ENCODE assay signal across 2 cellular contexts in the genomic region with DNA sequence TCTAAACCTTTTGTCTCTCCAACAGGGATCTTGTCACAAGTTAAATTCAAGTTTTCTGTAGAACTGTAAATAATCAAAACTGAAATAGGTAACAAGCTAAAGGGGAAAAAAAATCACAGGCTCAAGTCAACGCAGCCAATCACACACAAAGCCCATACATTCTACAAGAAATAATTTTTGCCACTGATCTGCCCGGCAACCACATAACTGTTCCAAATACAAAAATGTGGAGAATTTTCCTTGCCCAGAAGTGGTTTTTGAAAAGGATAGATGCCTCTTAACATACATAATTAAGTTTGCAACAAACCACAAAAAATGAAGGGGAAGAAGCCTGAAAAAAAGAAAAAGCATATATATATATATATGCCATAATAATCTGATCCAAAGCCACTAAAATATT.
TF ChIP-seq lines count a peak whose summit lies in the region.

No MANE protein-coding gene starts in this region.

TF ChIP-seq in SK-N-SH, 30 proteins besides CTCF, POLR2A, EP300 and RAD21 (continued from another document):
- no peak for TF ChIP-seq USF2 (IDR thresholded peaks at IDR 0.05; ENCODE audit: borderline replicate concordance, low read depth, low read length)
- peak; percentile 86 for TF ChIP-seq RFX5 (IDR thresholded peaks at IDR 0.05; ENCODE audit: low read length)

TF ChIP-seq in H1, 55 proteins besides CTCF, POLR2A, EP300 and RAD21 (continued from another document):
- TF ChIP-seq, protein P1, sequence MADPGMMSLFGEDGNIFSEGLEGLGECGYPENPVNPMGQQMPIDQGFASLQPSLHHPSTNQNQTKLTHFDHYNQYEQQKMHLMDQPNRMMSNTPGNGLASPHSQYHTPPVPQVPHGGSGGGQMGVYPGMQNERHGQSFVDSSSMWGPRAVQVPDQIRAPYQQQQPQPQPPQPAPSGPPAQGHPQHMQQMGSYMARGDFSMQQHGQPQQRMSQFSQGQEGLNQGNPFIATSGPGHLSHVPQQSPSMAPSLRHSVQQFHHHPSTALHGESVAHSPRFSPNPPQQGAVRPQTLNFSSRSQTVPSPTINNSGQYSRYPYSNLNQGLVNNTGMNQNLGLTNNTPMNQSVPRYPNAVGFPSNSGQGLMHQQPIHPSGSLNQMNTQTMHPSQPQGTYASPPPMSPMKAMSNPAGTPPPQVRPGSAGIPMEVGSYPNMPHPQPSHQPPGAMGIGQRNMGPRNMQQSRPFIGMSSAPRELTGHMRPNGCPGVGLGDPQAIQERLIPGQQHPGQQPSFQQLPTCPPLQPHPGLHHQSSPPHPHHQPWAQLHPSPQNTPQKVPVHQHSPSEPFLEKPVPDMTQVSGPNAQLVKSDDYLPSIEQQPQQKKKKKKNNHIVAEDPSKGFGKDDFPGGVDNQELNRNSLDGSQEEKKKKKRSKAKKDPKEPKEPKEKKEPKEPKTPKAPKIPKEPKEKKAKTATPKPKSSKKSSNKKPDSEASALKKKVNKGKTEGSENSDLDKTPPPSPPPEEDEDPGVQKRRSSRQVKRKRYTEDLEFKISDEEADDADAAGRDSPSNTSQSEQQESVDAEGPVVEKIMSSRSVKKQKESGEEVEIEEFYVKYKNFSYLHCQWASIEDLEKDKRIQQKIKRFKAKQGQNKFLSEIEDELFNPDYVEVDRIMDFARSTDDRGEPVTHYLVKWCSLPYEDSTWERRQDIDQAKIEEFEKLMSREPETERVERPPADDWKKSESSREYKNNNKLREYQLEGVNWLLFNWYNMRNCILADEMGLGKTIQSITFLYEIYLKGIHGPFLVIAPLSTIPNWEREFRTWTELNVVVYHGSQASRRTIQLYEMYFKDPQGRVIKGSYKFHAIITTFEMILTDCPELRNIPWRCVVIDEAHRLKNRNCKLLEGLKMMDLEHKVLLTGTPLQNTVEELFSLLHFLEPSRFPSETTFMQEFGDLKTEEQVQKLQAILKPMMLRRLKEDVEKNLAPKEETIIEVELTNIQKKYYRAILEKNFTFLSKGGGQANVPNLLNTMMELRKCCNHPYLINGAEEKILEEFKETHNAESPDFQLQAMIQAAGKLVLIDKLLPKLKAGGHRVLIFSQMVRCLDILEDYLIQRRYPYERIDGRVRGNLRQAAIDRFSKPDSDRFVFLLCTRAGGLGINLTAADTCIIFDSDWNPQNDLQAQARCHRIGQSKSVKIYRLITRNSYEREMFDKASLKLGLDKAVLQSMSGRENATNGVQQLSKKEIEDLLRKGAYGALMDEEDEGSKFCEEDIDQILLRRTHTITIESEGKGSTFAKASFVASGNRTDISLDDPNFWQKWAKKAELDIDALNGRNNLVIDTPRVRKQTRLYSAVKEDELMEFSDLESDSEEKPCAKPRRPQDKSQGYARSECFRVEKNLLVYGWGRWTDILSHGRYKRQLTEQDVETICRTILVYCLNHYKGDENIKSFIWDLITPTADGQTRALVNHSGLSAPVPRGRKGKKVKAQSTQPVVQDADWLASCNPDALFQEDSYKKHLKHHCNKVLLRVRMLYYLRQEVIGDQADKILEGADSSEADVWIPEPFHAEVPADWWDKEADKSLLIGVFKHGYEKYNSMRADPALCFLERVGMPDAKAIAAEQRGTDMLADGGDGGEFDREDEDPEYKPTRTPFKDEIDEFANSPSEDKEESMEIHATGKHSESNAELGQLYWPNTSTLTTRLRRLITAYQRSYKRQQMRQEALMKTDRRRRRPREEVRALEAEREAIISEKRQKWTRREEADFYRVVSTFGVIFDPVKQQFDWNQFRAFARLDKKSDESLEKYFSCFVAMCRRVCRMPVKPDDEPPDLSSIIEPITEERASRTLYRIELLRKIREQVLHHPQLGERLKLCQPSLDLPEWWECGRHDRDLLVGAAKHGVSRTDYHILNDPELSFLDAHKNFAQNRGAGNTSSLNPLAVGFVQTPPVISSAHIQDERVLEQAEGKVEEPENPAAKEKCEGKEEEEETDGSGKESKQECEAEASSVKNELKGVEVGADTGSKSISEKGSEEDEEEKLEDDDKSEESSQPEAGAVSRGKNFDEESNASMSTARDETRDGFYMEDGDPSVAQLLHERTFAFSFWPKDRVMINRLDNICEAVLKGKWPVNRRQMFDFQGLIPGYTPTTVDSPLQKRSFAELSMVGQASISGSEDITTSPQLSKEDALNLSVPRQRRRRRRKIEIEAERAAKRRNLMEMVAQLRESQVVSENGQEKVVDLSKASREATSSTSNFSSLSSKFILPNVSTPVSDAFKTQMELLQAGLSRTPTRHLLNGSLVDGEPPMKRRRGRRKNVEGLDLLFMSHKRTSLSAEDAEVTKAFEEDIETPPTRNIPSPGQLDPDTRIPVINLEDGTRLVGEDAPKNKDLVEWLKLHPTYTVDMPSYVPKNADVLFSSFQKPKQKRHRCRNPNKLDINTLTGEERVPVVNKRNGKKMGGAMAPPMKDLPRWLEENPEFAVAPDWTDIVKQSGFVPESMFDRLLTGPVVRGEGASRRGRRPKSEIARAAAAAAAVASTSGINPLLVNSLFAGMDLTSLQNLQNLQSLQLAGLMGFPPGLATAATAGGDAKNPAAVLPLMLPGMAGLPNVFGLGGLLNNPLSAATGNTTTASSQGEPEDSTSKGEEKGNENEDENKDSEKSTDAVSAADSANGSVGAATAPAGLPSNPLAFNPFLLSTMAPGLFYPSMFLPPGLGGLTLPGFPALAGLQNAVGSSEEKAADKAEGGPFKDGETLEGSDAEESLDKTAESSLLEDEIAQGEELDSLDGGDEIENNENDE (IDR thresholded peaks at IDR 0.05; ENCODE audit: insufficient replicate concordance, low read length), result no peak
- no peak for TF ChIP-seq PHF8 (conservative IDR thresholded peaks at IDR 0.05; ENCODE audit: low read depth, low read length)
